Comparison of ENCODE assay signal across 8 cellular contexts in genomic region chr9:132507670-132508469, GRCh38.
DNase-seq lines count a peak whose midpoint lies in the region; ATAC-seq and TF ChIP-seq lines count a peak whose summit lies in the region.

No MANE protein-coding gene starts in this region.

- no peak overlapping the region for H3K4me3 Mint-ChIP-seq in activated naive CD4-positive, alpha-beta T cell treated with anti-CD3 and anti-CD28 coated beads, Interleukin-2, amount 10 ng/mL, durations not matched to agents 7 days and 5 days

- peaks cover 12% of the 10 kb centered on the region for H3K4me1 Mint-ChIP-seq in activated naive CD4-positive, alpha-beta T cell treated with anti-CD3 and anti-CD28 coated beads, Interleukin-2, amount 10 ng/mL, durations not matched to agents 7 days and 5 days

- H2AFZ ChIP-seq in MM.1S (ENCODE audit: low read length) = no peak overlapping the region

- H3K27me3 ChIP-seq in DOHH2 (ENCODE audit: control insufficient read depth, low read length) (no peaks in the 10 kb centered on the region), MM.1S (replicated peaks; ENCODE audit: insufficient read depth, low read length) (peaks cover 98% of the 10 kb centered on the region), upper lobe of right lung (peaks cover 50% of the 10 kb centered on the region)

- CTCF ChIA-PET in activated naive CD4-positive, alpha-beta T cell treated with anti-CD3 and anti-CD28 coated beads, Interleukin-2, amount 10 ng/mL, durations not matched to agents 7 days and 5 days (lab: Charles Lee) = interaction anchor here (0.7 to 3.3 kb wide), 12 partner anchors 9 to 510 kb away, joined by 3 to 15 read pairs (median 4); no protein-coding TSS in a partner anchor

- TF ChIP-seq CTCF in DOHH2 (IDR thresholded peaks at IDR 0.05; ENCODE audit: low read depth, low read length, poor library complexity, severe bottlenecking) (peak; percentile 83), MM.1S (IDR thresholded peaks at IDR 0.05; ENCODE audit: low read length) (peak; percentile 77), upper lobe of right lung (IDR thresholded peaks at IDR 0.05) (peak; percentile 75)

- ATAC-seq in upper lobe of right lung (peak; percentile 81), HG02973 (IDR thresholded peaks at IDR 0.05; ENCODE audit: unreplicated experiment) (no peak)

- H3K27ac ChIP-seq in DOHH2 (ENCODE audit: low read depth, low read length) = no peak overlapping the region
- H3K27ac ChIP-seq in MM.1S (ENCODE audit: low read length) = no peak overlapping the region
- no peak overlapping the region for H3K27ac ChIP-seq in SK-N-MC
- H3K27ac ChIP-seq in upper lobe of right lung = no peak overlapping the region

- peaks cover 43% of the 10 kb centered on the region for H3K27me3 Mint-ChIP-seq in activated naive CD4-positive, alpha-beta T cell treated with anti-CD3 and anti-CD28 coated beads, Interleukin-2, amount 10 ng/mL, durations not matched to agents 7 days and 5 days

- no peak overlapping the region for H3K27ac Mint-ChIP-seq in activated naive CD4-positive, alpha-beta T cell treated with anti-CD3 and anti-CD28 coated beads, Interleukin-2, amount 10 ng/mL, durations not matched to agents 7 days and 5 days

- H3K9ac ChIP-seq in MM.1S (ENCODE audit: low read length) (no peak overlapping the region), SK-N-MC (ENCODE audit: insufficient read length) (no peak overlapping the region)

- H3K4me1 ChIP-seq in DOHH2 (ENCODE audit: control insufficient read depth, low read length) (peaks cover 6% of the 10 kb centered on the region; the same call in 1 of the 2 replicates), MM.1S (ENCODE audit: low read length) (no peaks in the 10 kb centered on the region), upper lobe of right lung (peaks cover 8% of the 10 kb centered on the region)

- H3K9me3 ChIP-seq in DOHH2 (ENCODE audit: control insufficient read depth, insufficient read depth, low read length) (no peaks in the 10 kb centered on the region), MM.1S (replicated peaks; ENCODE audit: insufficient read depth, low read length) (no peaks in the 10 kb centered on the region), SK-N-MC (ENCODE audit: low read depth, low read length) (no peaks in the 10 kb centered on the region), upper lobe of right lung (no peaks in the 10 kb centered on the region)

- H3K36me3 Mint-ChIP-seq in activated naive CD4-positive, alpha-beta T cell treated with anti-CD3 and anti-CD28 coated beads, Interleukin-2, amount 10 ng/mL, durations not matched to agents 7 days and 5 days = no peaks in the 10 kb centered on the region

- H3K79me2 ChIP-seq in DOHH2 (ENCODE audit: control insufficient read depth, low read length) = no peaks in the 10 kb centered on the region
- no peaks in the 10 kb centered on the region for H3K79me2 ChIP-seq in MM.1S (ENCODE audit: low read length)

- H3K4me2 ChIP-seq in DOHH2 (ENCODE audit: low read length) (no peak overlapping the region), MM.1S (ENCODE audit: low read depth, low read length) (no peak overlapping the region)

- no peaks in the 10 kb centered on the region for H3K9me2 ChIP-seq in DOHH2 (replicated peaks; ENCODE audit: control insufficient read depth, low read length)
- no peaks in the 10 kb centered on the region for H3K9me2 ChIP-seq in MM.1S (replicated peaks; ENCODE audit: insufficient read depth, low read length)

- intact Hi-C loops in head of caudate nucleus (cut with DNase I) (loop anchor here (5.0 kb wide), 1 partner anchor 294 kb away; no protein-coding TSS in a partner anchor), posterior vena cava (cut with DNase I) (loop anchor here in 1 of 2 donors (5.0 kb wide), 2 partner anchors 64 to 294 kb away; no protein-coding TSS in a partner anchor), upper lobe of right lung (cut with DNase I) (loop anchor here (10.0 kb wide), 1 partner anchor 297 kb away; no protein-coding TSS in a partner anchor)

- H3K9me3 Mint-ChIP-seq in activated naive CD4-positive, alpha-beta T cell treated with anti-CD3 and anti-CD28 coated beads, Interleukin-2, amount 10 ng/mL, durations not matched to agents 7 days and 5 days = no peaks in the 10 kb centered on the region

- no peak overlapping the region for H3K4me3 ChIP-seq in DOHH2 (ENCODE audit: low read length)
- H3K4me3 ChIP-seq in MM.1S (ENCODE audit: low read length) = no peak overlapping the region
- no peak overlapping the region for H3K4me3 ChIP-seq in SK-N-MC
- H3K4me3 ChIP-seq in upper lobe of right lung = no peak overlapping the region

- H3K36me3 ChIP-seq in DOHH2 (ENCODE audit: control insufficient read depth, low read length) = no peaks in the 10 kb centered on the region
- H3K36me3 ChIP-seq in MM.1S (replicated peaks; ENCODE audit: insufficient read depth, low read length) = no peaks in the 10 kb centered on the region
- no peaks in the 10 kb centered on the region for H3K36me3 ChIP-seq in SK-N-MC (ENCODE audit: insufficient read depth, low read length)
- H3K36me3 ChIP-seq in upper lobe of right lung = no peaks in the 10 kb centered on the region

- H4K20me1 ChIP-seq in DOHH2 (ENCODE audit: control insufficient read depth, insufficient read depth, low read depth, low read length) = no peaks in the 10 kb centered on the region
- no peaks in the 10 kb centered on the region for H4K20me1 ChIP-seq in MM.1S (ENCODE audit: insufficient read depth, low read length)

- DNase-seq in MM.1S (peak; percentile 50), SK-N-MC (ENCODE audit: low read depth, low spot score) (peak; percentile 16), head of caudate nucleus (peak; percentile 21 to 90 (median 74)), posterior vena cava (ENCODE audit: low spot score) (peak; percentile 88), upper lobe of right lung (no peak)
- peak; percentile 78 for DNase-seq in activated naive CD4-positive, alpha-beta T cell treated with anti-CD3 and anti-CD28 coated beads, Interleukin-2, amount 10 ng/mL, durations not matched to agents 7 days and 5 days

- H3F3A ChIP-seq in DOHH2 (ENCODE audit: control insufficient read depth, insufficient read depth) = no peaks in the 10 kb centered on the region
- H3F3A ChIP-seq in MM.1S (ENCODE audit: insufficient read depth, low read length) = no peaks in the 10 kb centered on the region
